In the genomic region with DNA sequence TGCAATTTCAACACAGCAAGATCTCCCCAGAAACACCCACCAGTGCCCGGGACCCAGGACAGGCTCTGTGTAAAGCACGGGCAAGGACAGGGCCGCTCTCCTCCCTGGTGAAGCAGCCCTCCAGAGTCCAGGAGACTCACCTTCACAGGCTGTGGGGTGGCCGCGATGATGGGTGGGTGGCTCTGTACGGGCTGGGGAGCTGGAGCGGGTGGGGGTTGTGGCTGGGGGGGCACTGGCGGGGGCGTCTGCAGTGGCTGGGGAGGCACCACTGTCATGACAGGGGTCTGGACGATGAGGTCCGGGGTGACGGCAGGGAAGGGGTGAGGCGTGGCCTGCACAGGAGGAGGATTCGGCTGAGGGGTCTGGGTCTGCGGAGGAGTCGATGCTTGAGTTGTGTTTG, we compare ENCODE assay signal across 13 cellular contexts. TPM values are rescaled to one million over a fixed set of nuclear protein-coding genes. Genes with fewer than 3 reads are reported as not detected.
DNase-seq lines count a peak whose midpoint lies in the region; TF ChIP-seq lines count a peak whose summit lies in the region.
"Had no signal": no experiment of that assay in that cellular context is flagged by ENCODE, and none has a peak within 500 bp of the region (broad histone marks: within the 10 kb centered on the region; RNA-seq: fewer than 3 reads in every experiment).

No MANE protein-coding gene starts in this region.

- H3K27ac ChIP-seq in coronary artery (peak overlapping the region; percentile 58 to 89), thyroid gland (peak overlapping the region in 2 of 3 donors; percentile 31 to 67)
- H3K27ac ChIP-seq: SK-N-MC had no signal

- peaks cover 51% of the 10 kb centered on the region for H3K36me3 Mint-ChIP-seq in activated CD4-positive, alpha-beta memory T cell treated with anti-CD3 and anti-CD28 coated beads for 36 hours
- H3K36me3 Mint-ChIP-seq in activated CD4-positive, alpha-beta memory T cell treated with anti-CD3 and anti-CD28 coated beads, Interleukin-2, amount 10 ng/mL, durations not matched to agents 7 days and 5 days (ENCODE audit: low read depth): peaks cover 77% of the 10 kb centered on the region
- H3K36me3 Mint-ChIP-seq in nephron progenitor cell (ENCODE audit: low read depth): peaks cover 70% of the 10 kb centered on the region

- H3K4me3 ChIP-seq in coronary artery (peak overlapping the region; percentile 27), thyroid gland (replicated peaks in 1 of 3) (no peak overlapping the region)
- H3K4me3 ChIP-seq: left lung, SK-N-MC had no signal

- intact Hi-C loops in activated CD4-positive, alpha-beta memory T cell treated with anti-CD3 and anti-CD28 coated beads for 36 hours (cut with micrococcal nuclease): loop anchor here (2.0 kb wide), 1 partner anchor 292 kb away; no protein-coding TSS in a partner anchor
- intact Hi-C loops in thyroid gland (cut with DNase I): loop anchor here (5.0 to 10.0 kb wide), 3 partner anchors 67 to 150 kb away; partner anchors contain the start of genes AKAP8, AKAP8L and BRD4

- POLR2A ChIA-PET in activated CD4-positive, alpha-beta memory T cell treated with anti-CD3 and anti-CD28 coated beads for 36 hours (lab: Charles Lee): no interaction called here
- POLR2A ChIA-PET in activated CD4-positive, alpha-beta memory T cell treated with anti-CD3 and anti-CD28 coated beads, Interleukin-2, amount 10 ng/mL, durations not matched to agents 7 days and 5 days (lab: Charles Lee): no interaction called here

- H3K4me3 Mint-ChIP-seq in activated CD4-positive, alpha-beta memory T cell treated with anti-CD3 and anti-CD28 coated beads for 36 hours: no peak overlapping the region
- H3K4me3 Mint-ChIP-seq in activated CD4-positive, alpha-beta memory T cell treated with anti-CD3 and anti-CD28 coated beads, Interleukin-2, amount 10 ng/mL, durations not matched to agents 7 days and 5 days: no peak overlapping the region
- no peak overlapping the region for H3K4me3 Mint-ChIP-seq in nephron progenitor cell

- no peaks in the 10 kb centered on the region for H3K27me3 ChIP-seq in thyroid gland
- H3K27me3 ChIP-seq: left lung had no signal

- H3K4me1 ChIP-seq in thyroid gland: peaks cover 37 to 63% of the 10 kb centered on the region in 2 donors

- 73 to 90% methylated on average over 11 to 16 of the region's 16 CpGs for WGBS in thyroid gland, 2 donors

- H3K36me3 ChIP-seq in thyroid gland: peaks cover 27 to 52% of the 10 kb centered on the region in 2 donors

- peak overlapping the region; percentile 18 for H3K27ac Mint-ChIP-seq in activated CD4-positive, alpha-beta memory T cell treated with anti-CD3 and anti-CD28 coated beads for 36 hours
- H3K27ac Mint-ChIP-seq in activated CD4-positive, alpha-beta memory T cell treated with anti-CD3 and anti-CD28 coated beads, Interleukin-2, amount 10 ng/mL, durations not matched to agents 7 days and 5 days: no peak overlapping the region
- peak overlapping the region; percentile 94 for H3K27ac Mint-ChIP-seq in nephron progenitor cell

- no peaks in the 10 kb centered on the region for H3K9me3 ChIP-seq in thyroid gland
- H3K9me3 ChIP-seq: left lung had no signal

- TF ChIP-seq POLR2A in thyroid gland (IDR thresholded peaks at IDR 0.05): no peak

- H3K4me1 Mint-ChIP-seq in activated CD4-positive, alpha-beta memory T cell treated with anti-CD3 and anti-CD28 coated beads for 36 hours (ENCODE audit: low read depth): peaks cover 10% of the 10 kb centered on the region
- peaks cover 1% of the 10 kb centered on the region for H3K4me1 Mint-ChIP-seq in activated CD4-positive, alpha-beta memory T cell treated with anti-CD3 and anti-CD28 coated beads, Interleukin-2, amount 10 ng/mL, durations not matched to agents 7 days and 5 days
- peaks cover 31% of the 10 kb centered on the region for H3K4me1 Mint-ChIP-seq in nephron progenitor cell

- H3K9me3 Mint-ChIP-seq in activated CD4-positive, alpha-beta memory T cell treated with anti-CD3 and anti-CD28 coated beads for 36 hours: no peaks in the 10 kb centered on the region
- no peaks in the 10 kb centered on the region for H3K9me3 Mint-ChIP-seq in activated CD4-positive, alpha-beta memory T cell treated with anti-CD3 and anti-CD28 coated beads, Interleukin-2, amount 10 ng/mL, durations not matched to agents 7 days and 5 days
- no peaks in the 10 kb centered on the region for H3K9me3 Mint-ChIP-seq in nephron progenitor cell

- H3K27me3 Mint-ChIP-seq in activated CD4-positive, alpha-beta memory T cell treated with anti-CD3 and anti-CD28 coated beads for 36 hours: no peaks in the 10 kb centered on the region
- H3K27me3 Mint-ChIP-seq in activated CD4-positive, alpha-beta memory T cell treated with anti-CD3 and anti-CD28 coated beads, Interleukin-2, amount 10 ng/mL, durations not matched to agents 7 days and 5 days: no peaks in the 10 kb centered on the region
- peaks cover 4% of the 10 kb centered on the region for H3K27me3 Mint-ChIP-seq in nephron progenitor cell (ENCODE audit: low read depth, poor library complexity)

- no peak for DNase-seq in activated CD4-positive, alpha-beta memory T cell treated with anti-CD3 and anti-CD28 coated beads for 36 hours
- DNase-seq in activated CD4-positive, alpha-beta memory T cell treated with anti-CD3 and anti-CD28 coated beads, Interleukin-2, amount 10 ng/mL, durations not matched to agents 7 days and 5 days: no peak
- no peak for DNase-seq in coronary artery (ENCODE audit: low spot score)
- DNase-seq in nephron progenitor cell: no peak
- DNase-seq in thyroid gland: no peak
- no peak for DNase-seq in stimulated activated CD4-positive, alpha-beta T cell treated with anti-CD3 and anti-CD28 coated beads, Interleukin-4, amount 100 ng/mL, for 4 hours
- no peak for DNase-seq in RKO (ENCODE audit: low spot score)
- DNase-seq in COLO668 (lab: John Stamatoyannopoulos, UW; ENCODE audit: unreplicated experiment): no peak
- DNase-seq: activated CD4-positive, alpha-beta T cell treated with anti-CD3 and anti-CD28 coated beads for 48 hours; Kasumi-1 had no signal

- CTCF ChIA-PET in activated CD4-positive, alpha-beta memory T cell treated with anti-CD3 and anti-CD28 coated beads for 36 hours (lab: Charles Lee): interaction anchor here (0.5 to 2.8 kb wide), 4 partner anchors 71 to 290 kb away, joined by 3 to 13 read pairs (median 4); partner anchors contain the start of gene AKAP8
- CTCF ChIA-PET in activated CD4-positive, alpha-beta memory T cell treated with anti-CD3 and anti-CD28 coated beads, Interleukin-2, amount 10 ng/mL, durations not matched to agents 7 days and 5 days (lab: Charles Lee): no interaction called here

- TF ChIP-seq CTCF in coronary artery (IDR thresholded peaks at IDR 0.05): no peak
- no peak for TF ChIP-seq CTCF in nephron progenitor cell (IDR thresholded peaks at IDR 0.05)
- TF ChIP-seq CTCF in thyroid gland (IDR thresholded peaks at IDR 0.05): no peak

RNA-seq across cellular contexts. Expression of gene EPHX3, which starts 33.0 kb away (rescaled TPM):
- not detected for total RNA-seq in activated CD4-positive, alpha-beta memory T cell treated with anti-CD3 and anti-CD28 coated beads for 36 hours
- total RNA-seq in activated CD4-positive, alpha-beta memory T cell treated with anti-CD3 and anti-CD28 coated beads, Interleukin-2, amount 10 ng/mL, durations not matched to agents 7 days and 5 days: under 1 TPM in 1 of 2 experiments, not detected in 1; 0.20 TPM
- total RNA-seq in thyroid gland: 1 to 10 TPM in 1 of 4 donors, under 1 TPM in 1, not detected in 2; 0.59 to 1.1 TPM
- total RNA-seq: glomerular endothelial cell had no signal
